Comparison of ENCODE assay signal across 13 cellular contexts in genomic region chr22:37823134-37823985, GRCh38. TPM values are rescaled to one million over a fixed set of nuclear protein-coding genes. Genes with fewer than 3 reads are reported as not detected.
DNase-seq lines count a peak whose midpoint lies in the region; ATAC-seq and TF ChIP-seq lines count a peak whose summit lies in the region.
"Had no signal": no experiment of that assay in that cellular context is flagged by ENCODE, and none has a peak within 500 bp of the region (broad histone marks: within the 10 kb centered on the region; RNA-seq: fewer than 3 reads in every experiment).

A gene with protein sequence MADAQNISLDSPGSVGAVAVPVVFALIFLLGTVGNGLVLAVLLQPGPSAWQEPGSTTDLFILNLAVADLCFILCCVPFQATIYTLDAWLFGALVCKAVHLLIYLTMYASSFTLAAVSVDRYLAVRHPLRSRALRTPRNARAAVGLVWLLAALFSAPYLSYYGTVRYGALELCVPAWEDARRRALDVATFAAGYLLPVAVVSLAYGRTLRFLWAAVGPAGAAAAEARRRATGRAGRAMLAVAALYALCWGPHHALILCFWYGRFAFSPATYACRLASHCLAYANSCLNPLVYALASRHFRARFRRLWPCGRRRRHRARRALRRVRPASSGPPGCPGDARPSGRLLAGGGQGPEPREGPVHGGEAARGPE (plus strand): TSS chr22:37823382. CDS start chr22:37823407, 25 bp downstream.

- DNase-seq in DMS153 (lab: John Stamatoyannopoulos, UW), result peak; percentile 26
- DNase-seq in DMS153 treated with DMSO at 0.1 percent for 48 hours (lab: John Stamatoyannopoulos, UW; ENCODE audit: unreplicated experiment), result no peak
- DNase-seq in G401 (ENCODE audit: low spot score), result peak; percentile 67
- DNase-seq in NCI-H128 (lab: John Stamatoyannopoulos, UW; ENCODE audit: unreplicated experiment), result no peak
- DNase-seq in ACHN, result no peak
- DNase-seq: activated effector memory CD4-positive, alpha-beta T cell treated with anti-CD3 and anti-CD28 coated beads, Interleukin-2, amount 50 U/mL, for 16 hours; esophagus squamous epithelium; transverse colon; WERI-Rb-1 had no signal

- in situ Hi-C loops in G401 (cut with HindIII; ENCODE audit: low sequenced_read_pairs) (no loop called here), ACHN (cut with HindIII; ENCODE audit: low pct_ligation_motif_present, low pct_unique_long_range_greater_than_20kb, low sequenced_read_pairs) (no loop called here)

- peak within 1 kb of the TSS; percentile 74 for H3K27ac ChIP-seq in VCaP
- H3K27ac ChIP-seq: esophagus squamous epithelium, parathyroid adenoma, transverse colon, WERI-Rb-1 had no signal

- TF ChIP-seq CTCF in VCaP (conservative IDR thresholded peaks at IDR 0.05), result no peak

- no peaks in the 10 kb centered on the region for H3K9me3 ChIP-seq in iPS-18c (ENCODE audit: control insufficient read depth, insufficient read depth, low read length)
- H3K9me3 ChIP-seq: esophagus squamous epithelium, transverse colon had no signal

- 0 out of 2 replicates have a peak within 1 kb of the TSS, but pooled peaks have one; percentile 11 for H3K4me3 ChIP-seq in iPS-18c (ENCODE audit: insufficient read depth, low read depth, low read length)

- no peak for ATAC-seq in esophagus mucosa

RNA-seq across cellular contexts. Expression of the gene that starts here (rescaled TPM):
- not detected in 2 replicates for total RNA-seq in G401 (2014; rRNA removed; shearing (Covaris generic))
- 0.32 TPM for total RNA-seq in esophagus mucosa
- total RNA-seq: esophagus squamous epithelium, transverse colon had no signal

Comparison
In these comparisons a context has a peak if more than half of its experiments do, and no peak if none do; other contexts are left out.
1. Peak in DNase-seq in G401; RNA of the gene not detected or under 1 TPM.